In the genomic region with DNA sequence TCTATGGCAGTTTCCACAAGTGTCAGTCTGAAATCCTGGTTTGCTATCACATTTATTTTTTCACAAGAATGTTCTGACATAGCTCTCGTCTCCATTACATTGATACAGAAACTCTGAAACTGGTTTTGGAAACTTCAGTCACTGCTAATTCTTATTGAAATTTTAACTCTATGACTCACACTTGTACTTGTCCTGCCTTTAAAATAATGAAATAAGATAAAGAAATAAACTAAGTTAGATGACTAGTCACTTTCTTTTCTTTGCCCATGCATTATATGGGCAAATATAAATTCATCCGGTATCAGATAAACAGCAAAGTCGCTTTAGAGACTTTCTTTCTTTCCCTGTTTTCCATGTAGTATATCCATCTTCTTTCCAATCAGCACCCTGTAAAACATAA, we compare ENCODE assay signal across 24 cellular contexts.
"Had no signal": no experiment of that assay in that cellular context is flagged by ENCODE, and none has a peak within 500 bp of the region (broad histone marks: within the 10 kb centered on the region; RNA-seq: fewer than 3 reads in every experiment).

No MANE protein-coding gene starts in this region.

- H3K4me3 ChIP-seq: left lung, lower lobe of right lung, spleen, testis, transverse colon had no signal

- H3K9ac ChIP-seq: parathyroid adenoma had no signal

- H3K9me3 ChIP-seq: left lung, lower lobe of right lung, spleen, testis, transverse colon had no signal

- DNase-seq: activated CD4-positive, alpha-beta T cell treated with anti-CD3 and anti-CD28 coated beads for 48 hours; activated CD4-positive, alpha-beta T cell treated with anti-CD3 and anti-CD28 coated beads, Interleukin-2, amount 50 U/mL, for 48 hours; activated CD8-positive, alpha-beta memory T cell treated with anti-CD3 and anti-CD28 coated beads for 24 hours; activated gamma-delta T cell; activated naive CD4-positive, alpha-beta T cell treated with anti-CD3 and anti-CD28 coated beads, Interleukin-2, amount 10 ng/mL, durations not matched to agents 7 days and 5 days; activated naive CD8-positive, alpha-beta T cell treated with anti-CD3 and anti-CD28 coated beads, Interleukin-2, amount 10 ng/mL, durations not matched to agents 7 days and 5 days; caudate nucleus; effector CD8-positive, alpha-beta T cell; left lung; lower lobe of right lung; mesenchymal stem cell; naive thymus-derived CD8-positive, alpha-beta T cell; occipital lobe; right cardiac atrium; spleen; stimulated activated naive CD4-positive, alpha-beta T cell treated with Interleukin-2 at 50 U/mL for 16 hours; SW 1271; T-helper 9 cell; testis; transverse colon; WERI-Rb-1 had no signal

- H3K27ac ChIP-seq: foreskin keratinocyte, left lung, lower lobe of right lung, parathyroid adenoma, spleen, testis, transverse colon, WERI-Rb-1 had no signal

- H3K36me3 ChIP-seq: left lung, lower lobe of right lung, spleen, transverse colon, WERI-Rb-1 had no signal

- H2AFZ ChIP-seq: parathyroid adenoma had no signal

- H3K27me3 ChIP-seq: foreskin keratinocyte, left lung, spleen, testis, transverse colon had no signal

- H3K4me1 ChIP-seq: foreskin keratinocyte, left lung, lower lobe of right lung, parathyroid adenoma, spleen, testis, transverse colon had no signal

- ATAC-seq: activated CD4-positive, CD25-positive, alpha-beta regulatory T cell treated with anti-CD3 and anti-CD28 coated beads, Interleukin-2, amount 50 U/mL, for 24 hours; foreskin keratinocyte; left lung; lower lobe of right lung; naive thymus-derived CD8-positive, alpha-beta T cell; right cardiac atrium had no signal

- H3K79me2 ChIP-seq: parathyroid adenoma had no signal
